In the genomic region with DNA sequence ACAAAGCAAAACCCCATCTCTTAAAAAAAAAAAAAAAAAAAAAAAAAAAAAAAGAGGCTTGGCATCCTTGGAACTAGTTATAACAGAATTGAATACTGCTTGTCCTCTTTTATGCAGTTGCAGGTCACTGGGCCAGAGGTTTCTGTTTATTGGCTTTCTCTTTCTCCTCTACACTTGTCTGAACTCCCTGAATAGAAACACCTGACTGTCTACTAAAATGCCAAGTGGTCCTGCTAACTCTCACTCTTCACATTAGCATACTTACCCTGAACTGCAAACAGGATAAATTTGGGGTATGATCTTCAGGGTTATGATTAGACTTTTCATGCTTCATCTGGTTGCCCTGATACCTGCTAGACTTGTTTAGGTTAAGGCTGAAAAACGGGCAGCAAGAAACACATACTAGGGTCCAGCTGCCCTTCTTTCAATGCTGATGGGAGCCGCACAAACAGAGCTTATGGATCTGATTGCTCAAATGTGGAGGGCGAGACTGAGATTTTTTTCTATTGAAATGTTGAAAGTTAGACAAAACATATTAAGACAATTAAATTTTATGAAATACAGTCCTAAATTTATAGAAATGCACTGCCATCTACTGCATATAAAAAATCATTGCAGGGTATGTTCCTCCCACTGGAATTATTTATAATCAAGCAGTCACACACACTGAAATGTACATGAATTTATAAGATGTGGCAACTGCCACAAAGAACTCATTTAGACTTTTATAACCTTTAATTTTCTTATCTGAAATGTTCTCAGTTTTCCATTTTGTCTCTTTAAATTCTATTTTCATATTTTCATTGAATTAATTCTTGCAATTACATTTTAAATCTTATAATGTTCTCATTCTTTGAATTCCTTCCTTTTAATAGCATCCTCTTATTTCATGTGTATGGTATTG, we compare ENCODE assay signal across 10 cellular contexts. TPM values are rescaled to one million over a fixed set of nuclear protein-coding genes. Genes with fewer than 3 reads are reported as not detected.
A peak's percentile ranks its signal among the peaks of the same experiment; 100 is the strongest.
DNase-seq lines count a peak whose midpoint lies in the region; ATAC-seq, FAIRE-seq and TF ChIP-seq lines count a peak whose summit lies in the region.
"Had no signal": no experiment of that assay in that cellular context is flagged by ENCODE, and none has a peak within 500 bp of the region (broad histone marks: within the 10 kb centered on the region; RNA-seq: fewer than 3 reads in every experiment).

No MANE protein-coding gene starts in this region.

- H2BK15ac ChIP-seq in IMR-90 (ENCODE audit: low read depth, low read length) = no peak overlapping the region

- intact Hi-C loops in IMR-90 (cut with micrococcal nuclease) (loop anchor here (2.0 to 5.0 kb wide), 5 partner anchors 166 to 680 kb away; partner anchors contain the start of gene HECW2), GM12878 (cut with micrococcal nuclease; ENCODE audit: unreplicated experiment) (loop anchor here (10.0 kb wide), 2 partner anchors 304 to 464 kb away; no protein-coding TSS in a partner anchor), HepG2 (cut with micrococcal nuclease; ENCODE audit: unreplicated experiment) (loop anchor here (5.0 kb wide), 1 partner anchor 326 kb away; no protein-coding TSS in a partner anchor)
- intact Hi-C loops in activated T-helper 1 cell treated with anti-CD3 and anti-CD28 coated beads, Interleukin-12 subunit alpha, Interleukin-12 subunit beta, Interleukin-2, Interleukin-4 antibody, amounts not matched to agents 30 ng/mL and 10 ng/mL and 1 ng/mL, durations not matched to agents 14 hours and 24 hours and 36 hours (cut with micrococcal nuclease) = loop anchor here (10.0 kb wide), 1 partner anchor 224 kb away; no protein-coding TSS in a partner anchor

- FAIRE-seq in GM12878 (lab: Jason Lieb, UNC) (no peak), HepG2 (lab: Jason Lieb, UNC) (no peak), HTR-8/SVneo (lab: Jason Lieb, UNC) (no peak)

- no peak overlapping the region for H3K27ac ChIP-seq in IMR-90 (ENCODE audit: insufficient read depth, low read length)
- no peak overlapping the region for H3K27ac ChIP-seq in GM12878 (ENCODE audit: control insufficient read depth, insufficient read depth)
- no peak overlapping the region for H3K27ac ChIP-seq in HepG2 (ENCODE audit: extremely low read length, insufficient read depth, low read length)
- H3K27ac ChIP-seq: thyroid gland had no signal

- no peak overlapping the region for H4K91ac ChIP-seq in IMR-90 (ENCODE audit: insufficient read depth, low read depth, low read length)

- BruUV-seq in IMR-90 (replicated peaks; lab: Mats Ljungman, UMichigan) = no TSS peak
- BruUV-seq in GM12878 (replicated peaks; lab: Mats Ljungman, UMichigan) = no TSS peak
- no TSS peak for BruUV-seq in HepG2 (replicated peaks; lab: Mats Ljungman, UMichigan)

- H3K27ac Mint-ChIP-seq in activated T-helper 1 cell treated with anti-CD3 and anti-CD28 coated beads, Interleukin-12 subunit alpha, Interleukin-12 subunit beta, Interleukin-2, Interleukin-4 antibody, amounts not matched to agents 30 ng/mL and 10 ng/mL and 1 ng/mL, durations not matched to agents 14 hours and 24 hours and 36 hours = no peak overlapping the region
- H3K27ac Mint-ChIP-seq: T-cell had no signal

- POLR2A ChIA-PET in IMR-90 (lab: Charles Lee; ENCODE audit: unreplicated experiment) = no interaction called here
- POLR2A ChIA-PET in GM12878 (lab: Charles Lee) = interaction anchor here (0.6 kb wide), 1 partner anchor 590 kb away, joined by 3 read pairs; no protein-coding TSS in a partner anchor
- POLR2A ChIA-PET in HepG2 (lab: Yijun Ruan, JAX) = no interaction called here

- H2AK9ac ChIP-seq in IMR-90 (replicated peaks; ENCODE audit: low read depth, low read length, poor library complexity) = no peak overlapping the region

- H3K56ac ChIP-seq in IMR-90 (ENCODE audit: extremely low read depth, insufficient read depth, low read length) = no peak overlapping the region

- H3K18ac ChIP-seq in IMR-90 (ENCODE audit: low read depth, low read length) = no peak overlapping the region

- H4K20me1 ChIP-seq in IMR-90 (ENCODE audit: insufficient read depth, low read length) = no peaks in the 10 kb centered on the region
- no peaks in the 10 kb centered on the region for H4K20me1 ChIP-seq in GM12878 (ENCODE audit: control insufficient read depth, insufficient read depth)
- H4K20me1 ChIP-seq in HepG2 (ENCODE audit: insufficient read depth, low read length) = no peaks in the 10 kb centered on the region

- peaks cover 31% of the 10 kb centered on the region for H3K9me3 Mint-ChIP-seq in activated T-helper 1 cell treated with anti-CD3 and anti-CD28 coated beads, Interleukin-12 subunit alpha, Interleukin-12 subunit beta, Interleukin-2, Interleukin-4 antibody, amounts not matched to agents 30 ng/mL and 10 ng/mL and 1 ng/mL, durations not matched to agents 14 hours and 24 hours and 36 hours

- no peak overlapping the region for H2BK120ac ChIP-seq in IMR-90 (ENCODE audit: low read depth, low read length)

- H3K27me3 ChIP-seq in IMR-90 (ENCODE audit: control insufficient read depth, insufficient read depth, low read length) (no peaks in the 10 kb centered on the region), GM12878 (replicated peaks in 1 of 2; ENCODE audit: control insufficient read depth in 2 of 2, insufficient read depth in 2 of 2, low read length in 1 of 2) (no peaks in the 10 kb centered on the region), HepG2 (ENCODE audit: control insufficient read depth in 1 of 2, insufficient read depth in 2 of 2, low read length in 2 of 2) (no peaks in the 10 kb centered on the region)
- H3K27me3 ChIP-seq: thyroid gland had no signal

- in situ Hi-C loops in IMR-90 (cut with MboI; ENCODE audit: low sequenced_read_pairs) = loop anchor here (10.0 kb wide), 2 partner anchors 464 to 684 kb away; no protein-coding TSS in a partner anchor
- in situ Hi-C loops in GM12878 (cut with MboI) = no loop called here
- in situ Hi-C loops in HepG2 (cut with HindIII; ENCODE audit: extremely low pct_ligation_motif_present, low pct_unique_long_range_greater_than_20kb) = loop anchor here (25.0 kb wide), 1 partner anchor 629 kb away; no protein-coding TSS in a partner anchor

- no peak overlapping the region for H3K4me2 ChIP-seq in IMR-90 (ENCODE audit: low read depth, low read length)
- H3K4me2 ChIP-seq in GM12878 (ENCODE audit: control insufficient read depth, insufficient read depth) = no peak overlapping the region
- H3K4me2 ChIP-seq in HepG2 (ENCODE audit: low read depth, low read length) = no peak overlapping the region

- H2AFZ ChIP-seq in IMR-90 (replicated peaks; ENCODE audit: low read length, poor library complexity) (no peak overlapping the region), GM12878 (ENCODE audit: control insufficient read depth, low read depth, low read length) (no peak overlapping the region), HepG2 (ENCODE audit: low read length) (no peak overlapping the region)

- no peak overlapping the region for H2BK20ac ChIP-seq in IMR-90 (ENCODE audit: low read depth, low read length)

- H3K4ac ChIP-seq in IMR-90 (ENCODE audit: low read depth, low read length) = no peak overlapping the region

- TF ChIP-seq POLR2A in IMR-90 (IDR thresholded peaks at IDR 0.05; ENCODE audit: low read depth, low read length) (no peak), GM12878 (IDR thresholded peaks at IDR 0.05; ENCODE audit: low read depth, low read length) (no peak), HepG2 (IDR thresholded peaks at IDR 0.05; ENCODE audit: insufficient read depth in 1 of 2, low read depth in 2 of 2, low read length in 2 of 2) (no peak)

- H3K36me3 Mint-ChIP-seq in activated T-helper 1 cell treated with anti-CD3 and anti-CD28 coated beads, Interleukin-12 subunit alpha, Interleukin-12 subunit beta, Interleukin-2, Interleukin-4 antibody, amounts not matched to agents 30 ng/mL and 10 ng/mL and 1 ng/mL, durations not matched to agents 14 hours and 24 hours and 36 hours (ENCODE audit: low read depth) = peaks cover 27% of the 10 kb centered on the region

- H3K36me3 ChIP-seq in IMR-90 (ENCODE audit: control insufficient read depth, insufficient read depth, low read length) (no peaks in the 10 kb centered on the region; the same call in 1 of the 2 replicates), GM12878 (ENCODE audit: control insufficient read depth in 2 of 2, insufficient read depth in 2 of 2, low read length in 1 of 2) (peaks cover 0 to under 1% of the 10 kb centered on the region in 2 experiments; a peak in 1 of 4 replicates), HepG2 (replicated peaks in 1 of 2; ENCODE audit: control insufficient read depth in 1 of 2, insufficient read depth in 2 of 2, low read length in 2 of 2) (peaks cover 0 to 2% of the 10 kb centered on the region in 2 experiments; a peak in 1 of 5 replicates)

- no peaks in the 10 kb centered on the region for H3K9me3 ChIP-seq in IMR-90 (ENCODE audit: control insufficient read depth, insufficient read depth, low read length)
- no peaks in the 10 kb centered on the region for H3K9me3 ChIP-seq in GM12878 (replicated peaks; ENCODE audit: control insufficient read depth, insufficient read depth, low read length)
- H3K9me3 ChIP-seq in HepG2 (ENCODE audit: low read length) = no peaks in the 10 kb centered on the region
- H3K9me3 ChIP-seq: thyroid gland had no signal

- no peak overlapping the region for H2AK5ac ChIP-seq in IMR-90 (ENCODE audit: low read depth, low read length)

- TF ChIP-seq EP300 in GM12878 (IDR thresholded peaks at IDR 0.05; ENCODE audit: borderline replicate concordance in 1 of 2, control insufficient read depth in 1 of 2, low read depth in 2 of 2, low read length in 2 of 2) (no peak), HepG2 (IDR thresholded peaks at IDR 0.05; ENCODE audit: low read depth in 2 of 2, low read length in 2 of 2) (no peak), HepG2 (CRISPR knock-in tag; IDR thresholded peaks at IDR 0.05; ENCODE audit: borderline replicate concordance) (no peak)

- no peak overlapping the region for H2BK5ac ChIP-seq in IMR-90 (ENCODE audit: low read depth, low read length, poor library complexity, severe bottlenecking)

- no peaks in the 10 kb centered on the region for H3K4me1 ChIP-seq in IMR-90 (ENCODE audit: control insufficient read depth, insufficient read depth, low read length)
- no peaks in the 10 kb centered on the region for H3K4me1 ChIP-seq in GM12878 (ENCODE audit: control insufficient read depth, insufficient read depth, low read length)
- H3K4me1 ChIP-seq in HepG2 (ENCODE audit: insufficient read depth, low read length) = no peaks in the 10 kb centered on the region
- H3K4me1 ChIP-seq: thyroid gland had no signal

- H3K9me1 ChIP-seq in IMR-90 (ENCODE audit: insufficient read depth, low read length) = no peaks in the 10 kb centered on the region

- CTCF ChIA-PET in IMR-90 (lab: Yijun Ruan, JAX) (interaction anchor here (0.6 to 0.8 kb wide), 2 partner anchors 224 to 618 kb away, joined by 3 read pairs; no protein-coding TSS in a partner anchor), GM12878 (lab: Yijun Ruan, JAX) (interaction anchor here (0.6 to 2.1 kb wide), 4 partner anchors 8 to 278 kb away, joined by 3 to 10 read pairs (median 4); no protein-coding TSS in a partner anchor), HepG2 (lab: Yijun Ruan, JAX; ENCODE audit: low intra/inter-chr PET ratio, low total read pairs) (interaction anchor here (0.9 kb wide), 1 partner anchor 627 kb away, joined by 4 read pairs; no protein-coding TSS in a partner anchor)

- no peaks in the 10 kb centered on the region for H3K27me3 Mint-ChIP-seq in activated T-helper 1 cell treated with anti-CD3 and anti-CD28 coated beads, Interleukin-12 subunit alpha, Interleukin-12 subunit beta, Interleukin-2, Interleukin-4 antibody, amounts not matched to agents 30 ng/mL and 10 ng/mL and 1 ng/mL, durations not matched to agents 14 hours and 24 hours and 36 hours (ENCODE audit: insufficient read depth)
- H3K27me3 Mint-ChIP-seq: T-cell had no signal

- SMC1A ChIA-PET in GM12878 (lab: Charles Lee; ENCODE audit: uncharacterized antibody, unreplicated experiment) = interaction anchor here (0.6 to 1.6 kb wide), 4 partner anchors 189 to 461 kb away, joined by 3 to 4 read pairs (median 3); no protein-coding TSS in a partner anchor

- H3K4me3 ChIP-seq in IMR-90 (ENCODE audit: insufficient read depth, low read depth, low read length) (no peak overlapping the region), GM12878 (no peak overlapping the region), HepG2 (replicated peaks in 1 of 3; ENCODE audit: insufficient read depth in 1 of 3, low read depth in 2 of 3, low read length in 3 of 3) (no peak overlapping the region)
- H3K4me3 ChIP-seq: thyroid gland had no signal

- ATAC-seq in IMR-90 (ENCODE audit: low read depth) (peak; percentile 85), GM12878 (no peak), HepG2 (peak; percentile 49), HG03460 (IDR thresholded peaks at IDR 0.05; ENCODE audit: unreplicated experiment) (no peak)
- ATAC-seq in activated CD4-positive, CD25-positive, alpha-beta regulatory T cell treated with anti-CD3 and anti-CD28 coated beads, Interleukin-2, amount 50 U/mL, for 24 hours = no peak
- ATAC-seq: T-cell had no signal

- H3K14ac ChIP-seq in IMR-90 (replicated peaks; ENCODE audit: low read depth, low read length) = no peak overlapping the region

- RAD21 ChIA-PET in GM12878 (lab: Charles Lee; ENCODE audit: unreplicated experiment) = no interaction called here

- DNase-seq in AG09319 (ENCODE audit: extremely low read depth, low read depth) = peak; percentile 14
- DNase-seq in IMR-90 = peak; percentile 46
- DNase-seq in GM12878 (ENCODE audit: low read depth, low spot score) = no peak
- DNase-seq in HepG2 (ENCODE audit: low spot score) = no peak
- DNase-seq in HTR-8/SVneo (ENCODE audit: insufficient read length, low spot score) = no peak
- DNase-seq in activated T-helper 1 cell treated with anti-CD3 and anti-CD28 coated beads, Interleukin-12 subunit alpha, Interleukin-12 subunit beta, Interleukin-2, Interleukin-4 antibody, amounts not matched to agents 30 ng/mL and 10 ng/mL and 1 ng/mL, durations not matched to agents 14 hours and 24 hours and 36 hours (ENCODE audit: low spot score) = no peak
- DNase-seq: T-cell, thyroid gland had no signal

- TF ChIP-seq CTCF in AG09319 (IDR thresholded peaks at IDR 0.05; ENCODE audit: low read depth, low read length) (peak; percentile 39), IMR-90 (conservative IDR thresholded peaks at IDR 0.05; ENCODE audit: low read depth, low read length) (peak; percentile 66), GM12878 (IDR thresholded peaks at IDR 0.05 in 2 of 3, conservative IDR thresholded peaks at IDR 0.05 in 1 of 3; ENCODE audit: control insufficient read depth in 2 of 3, extremely low read depth in 1 of 3, insufficient read depth in 1 of 3, low read depth in 3 of 3, low read length in 3 of 3) (peak in 1 of 3 experiments; percentile 30; a peak in 2 of 6 replicates), HepG2 (CRISPR knock-in tag; IDR thresholded peaks at IDR 0.05) (peak; percentile 22; the same call in 1 of the 2 replicates)

- no CpG with 5 or more reads among the region's 3 CpGs for WGBS in IMR-90 (ENCODE audit: extremely low coverage in 2 of 2, insufficient read length in 1 of 2), 2 experiments
- 96% methylated on average over 3 of the region's 3 CpGs for WGBS in GM12878 (ENCODE audit: insufficient coverage, insufficient replicate concordance, low lambda C conversion rate, missing lambda C conversion rate)
- WGBS in HepG2 (ENCODE audit: low lambda C conversion rate) = 97% methylated on average over 3 of the region's 3 CpGs

- dilution Hi-C loops in IMR-90 (cut with HindIII; ENCODE audit: low sequenced_read_pairs, unreplicated experiment) = no loop called here

- no peaks in the 10 kb centered on the region for H3K79me1 ChIP-seq in IMR-90 (ENCODE audit: low read depth in 1 of 2, low read length in 2 of 2)

- H3K79me2 ChIP-seq in GM12878 (ENCODE audit: control insufficient read depth, insufficient read depth, low read length) (no peaks in the 10 kb centered on the region), HepG2 (ENCODE audit: insufficient read depth, low read length) (no peaks in the 10 kb centered on the region)

- no peaks in the 10 kb centered on the region for H3K4me1 Mint-ChIP-seq in activated T-helper 1 cell treated with anti-CD3 and anti-CD28 coated beads, Interleukin-12 subunit alpha, Interleukin-12 subunit beta, Interleukin-2, Interleukin-4 antibody, amounts not matched to agents 30 ng/mL and 10 ng/mL and 1 ng/mL, durations not matched to agents 14 hours and 24 hours and 36 hours (ENCODE audit: low read depth)
- H3K4me1 Mint-ChIP-seq: T-cell had no signal

- no peak overlapping the region for H3K23ac ChIP-seq in IMR-90 (ENCODE audit: low read depth, low read length)

- no peak overlapping the region for H3K9ac ChIP-seq in IMR-90 (ENCODE audit: low read depth, low read length)
- no peak overlapping the region for H3K9ac ChIP-seq in GM12878 (ENCODE audit: control insufficient read depth, insufficient read depth, low read length)
- no peak overlapping the region for H3K9ac ChIP-seq in HepG2 (ENCODE audit: insufficient read depth, low read depth, low read length)

- H3K4me3 Mint-ChIP-seq in activated T-helper 1 cell treated with anti-CD3 and anti-CD28 coated beads, Interleukin-12 subunit alpha, Interleukin-12 subunit beta, Interleukin-2, Interleukin-4 antibody, amounts not matched to agents 30 ng/mL and 10 ng/mL and 1 ng/mL, durations not matched to agents 14 hours and 24 hours and 36 hours = no peak overlapping the region
- H3K4me3 Mint-ChIP-seq: T-cell had no signal

- H4K8ac ChIP-seq in IMR-90 (ENCODE audit: low read depth in 2 of 2, low read length in 2 of 2) = no peak overlapping the region

- H4K5ac ChIP-seq in IMR-90 (ENCODE audit: low read depth, low read length) = no peak overlapping the region

- TF ChIP-seq RAD21 in IMR-90 (IDR thresholded peaks at IDR 0.05; ENCODE audit: low read length) (peak; percentile 58), GM12878 (IDR thresholded peaks at IDR 0.05; ENCODE audit: insufficient read depth, low read depth, low read length) (peak; percentile 25; the same call in 1 of the 2 replicates), HepG2 (CRISPR knock-in tag; IDR thresholded peaks at IDR 0.05) (no peak)

RNA-seq across cellular contexts. Expression of gene GTF3C3, which starts 40.8 kb away (rescaled TPM):
- total RNA-seq in IMR-90 (2012; rRNA removed) (32.8 and 39.4 TPM in 2 replicates), GM12878 (2014; rRNA removed) (50.5 and 59.6 TPM in 2 replicates), GM12878 (2014; rRNA removed; fragmentation: Illumina TruSeq; extraction: Trizol) (48.4 and 49.7 TPM in 2 replicates), GM12878 (2021) (41.6 and 44.3 TPM in 2 replicates), HepG2 (2016; rRNA removed; fragmentation: Illumina TruSeq; extraction: Trizol) (53.6 and 61.1 TPM in 2 replicates)
- polyA plus RNA-seq in IMR-90 (2012; rRNA removed) (11.5 and 15.1 TPM in 2 replicates), GM12878 (2011; rRNA removed) (46.9 and 80.0 TPM in 2 replicates), GM12878 (2014; fragmentation: Illumina TruSeq; extraction: Trizol) (36.1 and 38.3 TPM in 2 replicates), GM12878 (2014; fragmentation: Nextera tagmentation; extraction: Ambion mirVana) (10 to 100 TPM; 16.3 to 17.3 TPM), GM12878 (2014; rRNA removed) (31.1 and 34.6 TPM in 2 replicates), GM12878 (2016; fragmentation: Nextera tagmentation; extraction: Ambion mirVana) (10 to 100 TPM; 34.0 to 37.0 TPM), HepG2 (2011; rRNA removed) (42.6 and 43.7 TPM in 2 replicates)
- polyA plus RNA-seq in IMR-90 (2012; cell fraction: cytosol; rRNA removed) = 2.4 and 3.3 TPM in 2 replicates
- 5.0 and 33.7 TPM in 2 replicates for polyA plus RNA-seq in IMR-90 (2012; cell fraction: nucleus; rRNA removed; ENCODE audit: low replicate concordance)
- 153 and 160 TPM in 2 replicates for total RNA-seq in GM12878 (2013; cell fraction: nucleolus; rRNA removed)
- 16.7 TPM for polyA plus RNA-seq in GM12878 (2011; ENCODE audit: low read depth)
- 19.8 and 20.7 TPM in 2 replicates for polyA plus RNA-seq in GM12878 (2011; cell fraction: cytosol; rRNA removed)
- polyA plus RNA-seq in GM12878 (2011; cell fraction: nucleus; rRNA removed) = 66.8 and 75.0 TPM in 2 replicates
- 20.4 and 21.0 TPM in 2 replicates for polyA plus RNA-seq in GM12878 (2012)
- 52.5 and 79.7 TPM in 2 replicates for polyA minus RNA-seq in GM12878 (2011; rRNA and poly(A)+ RNA removed)
- 10.7 and 12.6 TPM in 2 replicates for polyA minus RNA-seq in GM12878 (2011; cell fraction: cytosol; rRNA and poly(A)+ RNA removed)
- polyA minus RNA-seq in GM12878 (2011; cell fraction: nucleus; rRNA and poly(A)+ RNA removed) = 55.0 and 67.7 TPM in 2 replicates
- 12.2 and 13.6 TPM in 2 replicates for total RNA-seq in HepG2 (2016; cell fraction: cytosol; rRNA removed; fragmentation: Illumina TruSeq; extraction: Trizol; ENCODE audit: low read depth)
- total RNA-seq in HepG2 (2016; cell fraction: insoluble cytoplasmic fraction; rRNA removed; fragmentation: Illumina TruSeq; extraction: Trizol) = 52.8 and 54.7 TPM in 2 replicates
- 11.7 and 16.6 TPM in 2 replicates for total RNA-seq in HepG2 (2016; cell fraction: membrane; rRNA removed; fragmentation: Illumina TruSeq; extraction: Trizol)
- total RNA-seq in HepG2 (2016; cell fraction: nucleus; rRNA removed; fragmentation: Illumina TruSeq; extraction: Trizol) = 91.0 and 91.9 TPM in 2 replicates
- 17.6 and 24.0 TPM in 2 replicates for polyA plus RNA-seq in HepG2 (2011; cell fraction: cytosol; rRNA removed)
- polyA plus RNA-seq in HepG2 (2011; cell fraction: nucleus; rRNA removed) = 40.3 and 49.2 TPM in 2 replicates
- polyA plus RNA-seq in HepG2 (2012) = 37.8 and 51.2 TPM in 2 replicates
- polyA plus RNA-seq in HepG2 (2016; cell fraction: cytosol; fragmentation: Illumina TruSeq; extraction: Trizol; ENCODE audit: low read depth) = 2.1 and 2.2 TPM in 2 replicates
- 28.7 and 33.8 TPM in 2 replicates for polyA plus RNA-seq in HepG2 (2016; cell fraction: insoluble cytoplasmic fraction; fragmentation: Illumina TruSeq; extraction: Trizol; ENCODE audit: low read depth)
- 4.6 and 5.4 TPM in 2 replicates for polyA plus RNA-seq in HepG2 (2016; cell fraction: membrane; fragmentation: Illumina TruSeq; extraction: Trizol; ENCODE audit: low read depth)
- 66.1 and 71.1 TPM in 2 replicates for polyA plus RNA-seq in HepG2 (2016; cell fraction: nucleus; fragmentation: Illumina TruSeq; extraction: Trizol; ENCODE audit: insufficient read depth, low read depth)
- polyA minus RNA-seq in HepG2 (2011; rRNA and poly(A)+ RNA removed; ENCODE audit: low replicate concordance) = 20.6 and 37.0 TPM in 2 replicates
- 31.9 and 40.3 TPM in 2 replicates for polyA minus RNA-seq in HepG2 (2011; cell fraction: cytosol; rRNA and poly(A)+ RNA removed)
- 153 and 158 TPM in 2 replicates for polyA minus RNA-seq in HepG2 (2011; cell fraction: nucleus; rRNA and poly(A)+ RNA removed)
- 69.5 and 72.2 TPM in 2 replicates for total RNA-seq in activated T-helper 1 cell treated with anti-CD3 and anti-CD28 coated beads, Interleukin-12 subunit alpha, Interleukin-12 subunit beta, Interleukin-2, Interleukin-4 antibody, amounts not matched to agents 30 ng/mL and 10 ng/mL and 1 ng/mL, durations not matched to agents 14 hours and 24 hours and 36 hours

RNA-seq across cellular contexts. Expression of gene C2orf66, which starts 50.4 kb away (rescaled TPM):
- total RNA-seq in IMR-90 (2012; rRNA removed) (not detected in 2 replicates), GM12878 (2014; rRNA removed) (0.05 TPM in 1 of 2 replicates, not detected in the other), GM12878 (2014; rRNA removed; fragmentation: Illumina TruSeq; extraction: Trizol) (0.09 TPM in 1 of 2 replicates, not detected in the other), GM12878 (2021) (not detected in 2 replicates), HepG2 (2016; rRNA removed; fragmentation: Illumina TruSeq; extraction: Trizol) (not detected in 2 replicates)
- polyA plus RNA-seq in IMR-90 (2012; rRNA removed) (0.16 and 0.27 TPM in 2 replicates), GM12878 (2011; rRNA removed) (0.07 and 0.17 TPM in 2 replicates), GM12878 (2014; fragmentation: Illumina TruSeq; extraction: Trizol) (0.04 TPM in 1 of 2 replicates, not detected in the other), GM12878 (2014; fragmentation: Nextera tagmentation; extraction: Ambion mirVana) (not detected), GM12878 (2014; rRNA removed) (0.10 TPM in 2 replicates), GM12878 (2016; fragmentation: Nextera tagmentation; extraction: Ambion mirVana) (not detected), HepG2 (2011; rRNA removed) (0.05 and 0.07 TPM in 2 replicates)
- not detected in 2 replicates for polyA plus RNA-seq in IMR-90 (2012; cell fraction: cytosol; rRNA removed)
- 0.37 and 3.3 TPM in 2 replicates for polyA plus RNA-seq in IMR-90 (2012; cell fraction: nucleus; rRNA removed; ENCODE audit: low replicate concordance)
- 0.23 and 0.49 TPM in 2 replicates for total RNA-seq in GM12878 (2013; cell fraction: nucleolus; rRNA removed)
- not detected for polyA plus RNA-seq in GM12878 (2011; ENCODE audit: low read depth)
- 0.04 TPM in 1 of 2 replicates, not detected in the other for polyA plus RNA-seq in GM12878 (2011; cell fraction: cytosol; rRNA removed)
- 0.47 and 0.49 TPM in 2 replicates for polyA plus RNA-seq in GM12878 (2011; cell fraction: nucleus; rRNA removed)
- polyA plus RNA-seq in GM12878 (2012) = 0.06 TPM in 1 of 2 replicates, not detected in the other
- not detected in 2 replicates for polyA minus RNA-seq in GM12878 (2011; rRNA and poly(A)+ RNA removed)
- not detected in 2 replicates for polyA minus RNA-seq in GM12878 (2011; cell fraction: cytosol; rRNA and poly(A)+ RNA removed)
- 0.24 TPM in 1 of 2 replicates, not detected in the other for polyA minus RNA-seq in GM12878 (2011; cell fraction: nucleus; rRNA and poly(A)+ RNA removed)
- total RNA-seq in HepG2 (2016; cell fraction: cytosol; rRNA removed; fragmentation: Illumina TruSeq; extraction: Trizol; ENCODE audit: low read depth) = not detected in 2 replicates
- total RNA-seq in HepG2 (2016; cell fraction: insoluble cytoplasmic fraction; rRNA removed; fragmentation: Illumina TruSeq; extraction: Trizol) = not detected in 2 replicates
- not detected in 2 replicates for total RNA-seq in HepG2 (2016; cell fraction: membrane; rRNA removed; fragmentation: Illumina TruSeq; extraction: Trizol)
- not detected in 2 replicates for total RNA-seq in HepG2 (2016; cell fraction: nucleus; rRNA removed; fragmentation: Illumina TruSeq; extraction: Trizol)
- polyA plus RNA-seq in HepG2 (2011; cell fraction: cytosol; rRNA removed) = not detected in 2 replicates
- 0.10 TPM in 1 of 2 replicates, not detected in the other for polyA plus RNA-seq in HepG2 (2011; cell fraction: nucleus; rRNA removed)
- polyA plus RNA-seq in HepG2 (2012) = not detected in 2 replicates
- not detected in 2 replicates for polyA plus RNA-seq in HepG2 (2016; cell fraction: cytosol; fragmentation: Illumina TruSeq; extraction: Trizol; ENCODE audit: low read depth)
- not detected in 2 replicates for polyA plus RNA-seq in HepG2 (2016; cell fraction: insoluble cytoplasmic fraction; fragmentation: Illumina TruSeq; extraction: Trizol; ENCODE audit: low read depth)
- not detected in 2 replicates for polyA plus RNA-seq in HepG2 (2016; cell fraction: membrane; fragmentation: Illumina TruSeq; extraction: Trizol; ENCODE audit: low read depth)
- polyA plus RNA-seq in HepG2 (2016; cell fraction: nucleus; fragmentation: Illumina TruSeq; extraction: Trizol; ENCODE audit: insufficient read depth, low read depth) = not detected in 2 replicates
- polyA minus RNA-seq in HepG2 (2011; rRNA and poly(A)+ RNA removed; ENCODE audit: low replicate concordance) = not detected in 2 replicates
- polyA minus RNA-seq in HepG2 (2011; cell fraction: cytosol; rRNA and poly(A)+ RNA removed) = not detected in 2 replicates
- polyA minus RNA-seq in HepG2 (2011; cell fraction: nucleus; rRNA and poly(A)+ RNA removed) = not detected in 2 replicates
- total RNA-seq in activated T-helper 1 cell treated with anti-CD3 and anti-CD28 coated beads, Interleukin-12 subunit alpha, Interleukin-12 subunit beta, Interleukin-2, Interleukin-4 antibody, amounts not matched to agents 30 ng/mL and 10 ng/mL and 1 ng/mL, durations not matched to agents 14 hours and 24 hours and 36 hours = 0.18 and 0.42 TPM in 2 replicates
- total RNA-seq: T-cell, thyroid gland had no signal

Comparison
In these comparisons a context has a peak if more than half of its experiments do, and no peak if none do; other contexts are left out.
1. DNase-seq: peak in AG09319 (single experiment) and IMR-90 (single experiment); none in GM12878 (single experiment), HepG2 (single experiment), HTR-8/SVneo (single experiment) and activated T-helper 1 cell treated with anti-CD3 and anti-CD28 coated beads, Interleukin-12 subunit alpha, Interleukin-12 subunit beta, Interleukin-2, Interleukin-4 antibody, amounts not matched to agents 30 ng/mL and 10 ng/mL and 1 ng/mL, durations not matched to agents 14 hours and 24 hours and 36 hours (single experiment).
2. ATAC-seq: peak in IMR-90 (single experiment) and HepG2 (single experiment); none in GM12878 (single experiment), HG03460 (single experiment) and activated CD4-positive, CD25-positive, alpha-beta regulatory T cell treated with anti-CD3 and anti-CD28 coated beads, Interleukin-2, amount 50 U/mL, for 24 hours (0 of 2).